Comparison of ENCODE assay signal across 1 cellular context in the genomic region with DNA sequence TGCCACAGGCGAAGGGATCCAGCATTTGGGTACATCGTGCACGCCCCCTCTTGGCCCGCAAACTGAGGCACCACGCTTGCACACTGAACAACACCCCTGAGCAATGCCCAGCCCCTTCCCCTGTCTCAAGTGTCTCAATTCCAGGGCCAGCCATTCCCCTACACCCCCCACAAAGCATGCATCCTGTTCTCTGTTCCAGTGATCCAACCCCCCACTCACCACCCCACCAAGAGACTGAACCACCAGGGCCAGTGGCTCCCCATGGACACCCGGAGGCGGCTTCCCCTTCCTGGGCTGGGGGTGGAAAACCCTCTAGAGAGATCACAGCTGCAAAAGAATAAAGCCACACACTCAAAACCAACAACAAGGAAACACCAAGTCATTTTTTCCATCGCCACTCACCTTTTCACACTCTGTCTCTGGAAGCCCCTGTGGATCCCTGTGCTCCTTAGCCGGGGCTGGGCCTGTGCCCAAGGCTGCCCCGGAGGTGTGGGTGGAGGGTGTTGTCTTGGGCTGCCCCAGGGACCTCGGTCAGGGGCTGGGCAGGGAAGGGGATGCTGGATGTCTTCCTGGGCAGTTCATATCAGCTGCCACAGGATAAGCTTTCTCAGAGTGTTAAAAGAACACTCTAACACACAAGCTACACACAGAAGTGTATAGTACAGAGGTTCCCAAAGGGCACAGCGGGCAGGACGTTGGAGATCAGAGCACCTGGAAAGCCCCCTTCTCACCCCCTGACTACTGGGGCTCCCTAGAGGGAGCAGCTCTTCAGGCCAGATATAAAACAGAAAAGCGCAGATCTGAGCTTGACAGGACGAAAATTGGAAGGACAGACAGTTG.
TF ChIP-seq lines count a peak whose summit lies in the region.

No MANE protein-coding gene starts in this region.

TF ChIP-seq in IMR-90, 13 proteins besides CTCF, POLR2A, EP300 and RAD21 (continued from another document):
- no peak for TF ChIP-seq SMC3 (IDR thresholded peaks at IDR 0.05; ENCODE audit: low read depth, low read length)
- TF ChIP-seq FOS (IDR thresholded peaks at IDR 0.05; ENCODE audit: low read depth, low read length), result no peak
- no peak for TF ChIP-seq MXI1 (IDR thresholded peaks at IDR 0.05; ENCODE audit: borderline replicate concordance, low read depth, low read length)
- no peak for TF ChIP-seq CEBPB (IDR thresholded peaks at IDR 0.05; ENCODE audit: low read depth, low read length)
- no peak for TF ChIP-seq NFE2L2 (IDR thresholded peaks at IDR 0.05; ENCODE audit: low read depth, low read length)
- TF ChIP-seq CHD1 (IDR thresholded peaks at IDR 0.05; ENCODE audit: low read depth, low read length), result no peak
